ENCODE assay signal across 12 cellular contexts in the genomic region with DNA sequence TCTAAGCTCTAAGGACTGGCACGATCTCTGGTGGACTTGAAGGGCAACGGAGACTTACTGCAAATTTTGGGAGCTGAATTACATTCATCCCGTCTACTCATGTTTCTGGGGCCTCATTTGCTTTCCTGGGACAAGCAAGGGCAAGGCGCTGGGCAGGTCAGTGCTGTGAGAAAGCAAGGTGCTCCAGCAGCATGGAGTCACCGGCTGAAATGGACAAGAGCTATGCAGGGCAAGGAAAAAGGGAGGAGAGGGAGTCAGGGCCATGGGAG.
DNase-seq lines count a peak whose midpoint lies in the region; ATAC-seq and TF ChIP-seq lines count a peak whose summit lies in the region.
"Had no signal": no experiment of that assay in that cellular context is flagged by ENCODE, and none has a peak within 500 bp of the region (broad histone marks: within the 10 kb centered on the region; RNA-seq: fewer than 3 reads in every experiment).

No MANE protein-coding gene starts in this region.

- no peaks in the 10 kb centered on the region for H4K20me1 ChIP-seq in MM.1S (ENCODE audit: insufficient read depth, low read length)

- peaks cover 86% of the 10 kb centered on the region for H3K4me1 ChIP-seq in MM.1S (ENCODE audit: low read length)
- H3K4me1 ChIP-seq in duodenal mucosa (ENCODE audit: control insufficient read depth in 1 of 2, insufficient read depth in 2 of 2, low read length in 2 of 2), result peaks cover 68 to 79% of the 10 kb centered on the region in 2 donors

- peak overlapping the region; percentile 93 for H3K4me2 ChIP-seq in MM.1S (ENCODE audit: low read depth, low read length)

- no peak overlapping the region for H2AFZ ChIP-seq in MM.1S (ENCODE audit: low read length)

- DNase-seq in MM.1S (no peak), cortex of kidney (lab: John Stamatoyannopoulos, UW) (no peak)
- DNase-seq: effector CD4-positive, alpha-beta T cell; HCEC 1CT; NCI-H748 treated with DMSO at 0.1 percent for 48 hours; T1000 had no signal

- no peaks in the 10 kb centered on the region for H3K9me3 ChIP-seq in MM.1S (replicated peaks; ENCODE audit: insufficient read depth, low read length)
- no peaks in the 10 kb centered on the region for H3K9me3 ChIP-seq in duodenal mucosa (ENCODE audit: control insufficient read depth in 1 of 2, low read length in 2 of 2)

- TF ChIP-seq CTCF in MM.1S (IDR thresholded peaks at IDR 0.05; ENCODE audit: low read length), result no peak

- H3K4me3 ChIP-seq in GM08714 (ENCODE audit: low read length) (peak overlapping the region; percentile 56; the same call in 1 of the 2 replicates), MM.1S (ENCODE audit: low read length) (peak overlapping the region; percentile 59), duodenal mucosa (ENCODE audit: low read depth in 1 of 2, low read length in 2 of 2) (no peak overlapping the region), skin epidermis (no peak overlapping the region)

- H3K27me3 ChIP-seq in MM.1S (replicated peaks; ENCODE audit: insufficient read depth, low read length) (no peaks in the 10 kb centered on the region), duodenal mucosa (ENCODE audit: control insufficient read depth in 1 of 2, insufficient read depth in 2 of 2, low read length in 2 of 2) (no peaks in the 10 kb centered on the region)

- H3K79me2 ChIP-seq in MM.1S (ENCODE audit: low read length), result peaks cover 100% of the 10 kb centered on the region

- no peaks in the 10 kb centered on the region; the same call in 1 of the 2 replicates for H3K36me3 ChIP-seq in MM.1S (replicated peaks; ENCODE audit: insufficient read depth, low read length)
- H3K36me3 ChIP-seq in duodenal mucosa (ENCODE audit: control insufficient read depth in 1 of 2, insufficient read depth in 2 of 2, low read length in 2 of 2), result no peaks in the 10 kb centered on the region

- ATAC-seq in HG02642 (IDR thresholded peaks at IDR 0.05; ENCODE audit: poor library complexity, unreplicated experiment), result no peak
- no peak for ATAC-seq in GM18498 (IDR thresholded peaks at IDR 0.05; ENCODE audit: unreplicated experiment)
- no peak for ATAC-seq in GM18520 (IDR thresholded peaks at IDR 0.05; ENCODE audit: unreplicated experiment)

- H3F3A ChIP-seq in MM.1S (ENCODE audit: insufficient read depth, low read length), result peaks cover 91% of the 10 kb centered on the region

- H3K9me2 ChIP-seq in MM.1S (replicated peaks; ENCODE audit: insufficient read depth, low read length), result no peaks in the 10 kb centered on the region

- H3K27ac ChIP-seq in MM.1S (ENCODE audit: low read length), result peak overlapping the region; percentile 99
- H3K27ac ChIP-seq in duodenal mucosa (ENCODE audit: low read depth, low read length), result peak overlapping the region; percentile 62
- H3K27ac ChIP-seq in skin epidermis, result peak overlapping the region in 15 of 21 experiments; percentile 4 to 92 (median 57)

- peak overlapping the region; percentile 87 for H3K9ac ChIP-seq in MM.1S (ENCODE audit: low read length)
- H3K9ac ChIP-seq in duodenal mucosa (ENCODE audit: low read depth in 1 of 2, low read length in 2 of 2), result peak overlapping the region; percentile 13 to 16

Comparison
In these comparisons a context has a peak if more than half of its experiments do, and no peak if none do; other contexts are left out.
1. H3K4me3 ChIP-seq: peak in GM08714 (single experiment) and MM.1S (single experiment); none in duodenal mucosa (0 of 2) and skin epidermis (0 of 7).
2. Peak in every context shown above with its lines, with median percentiles within 50 percentile points of each other: H3K27ac ChIP-seq.